In the genomic region with DNA sequence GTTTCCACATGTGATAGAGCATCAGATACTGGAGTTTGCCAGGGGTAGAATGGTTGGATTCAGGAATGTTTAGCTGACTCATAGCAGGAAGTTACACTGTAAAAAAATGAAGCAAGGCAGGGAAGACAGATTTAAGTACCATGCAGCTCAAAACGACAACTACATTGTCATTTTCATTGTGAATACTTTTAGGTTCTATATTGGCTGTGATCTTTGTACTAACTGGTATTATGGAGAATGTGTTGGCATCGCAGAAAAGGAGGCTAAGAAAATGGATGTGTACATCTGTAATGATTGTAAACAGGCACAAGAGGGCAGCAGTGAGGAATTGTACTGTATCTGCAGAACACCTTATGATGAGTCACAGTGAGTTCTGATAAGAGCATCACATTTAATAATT, we compare ENCODE assay signal across 8 cellular contexts. TPM values are rescaled to one million over a fixed set of nuclear protein-coding genes. Genes with fewer than 3 reads are reported as not detected.
DNase-seq lines count a peak whose midpoint lies in the region; ATAC-seq and TF ChIP-seq lines count a peak whose summit lies in the region.
"Not testable (repeated sequence)": the region's sequence is repeated elsewhere in the genome, so short reads cannot be mapped to it uniquely, and the experiment has no call there.

No MANE protein-coding gene starts in this region.

- not testable (repeated sequence) for H3K9me3 ChIP-seq in SK-N-SH

- peak; percentile 64 to 75 for ATAC-seq in naive B cell (ENCODE audit: low read depth in 2 of 2)
- peak; percentile 72 for ATAC-seq in stimulated activated naive CD8-positive, alpha-beta T cell treated with anti-CD3 and anti-CD28 coated beads, Interleukin-15, Interleukin-2, amounts not matched to agents 100 U/mL and 50 U/mL, for 24 hours

- H3K27ac Mint-ChIP-seq in HFFc6, result peak overlapping the region; percentile 82
- H3K27ac Mint-ChIP-seq in naive B cell, result peak overlapping the region in 2 of 6 donors; percentile 6 to 21

- peak overlapping the region; percentile 70 for H3K4me3 Mint-ChIP-seq in HFFc6
- peak overlapping the region in 1 of 8 donors; percentile 8 for H3K4me3 Mint-ChIP-seq in naive B cell

- H3K4me1 ChIP-seq in SK-N-SH (ENCODE audit: control insufficient read depth in 1 of 2, insufficient read depth in 2 of 2, low read depth in 1 of 2, low read length in 1 of 2), result not testable (repeated sequence)

- H3K9me2 ChIP-seq in SK-N-SH, result not testable (repeated sequence)

- H3K4me3 ChIP-seq in SK-N-SH (ENCODE audit: low read depth in 2 of 2, low read length in 1 of 2), result peak overlapping the region in 1 of 2 experiments; percentile 8; a peak in 1 of 4 replicates

- 2% methylated on average over 2 of the region's 2 CpGs for WGBS in SK-N-SH (ENCODE audit: low lambda C conversion rate)

- not testable (repeated sequence) for H3K36me3 ChIP-seq in SK-N-SH (replicated peaks in 1 of 2; ENCODE audit: control insufficient read depth in 1 of 2, insufficient read depth in 2 of 2, low read length in 1 of 2)

- TF ChIP-seq RAD21 in SK-N-SH (IDR thresholded peaks at IDR 0.05; ENCODE audit: low read length), result peak; percentile 62

- CTCF ChIA-PET in SK-N-SH (lab: Yijun Ruan, JAX), result interaction anchor here (0.6 to 4.5 kb wide), 18 partner anchors 8 to 282 kb away, joined by 3 to 59 read pairs (median 4); a partner anchor contains a TSS

- peak overlapping the region in 1 of 2 experiments; percentile 67; a peak in 2 of 4 replicates for H3K27ac ChIP-seq in SK-N-SH (ENCODE audit: low read depth in 2 of 2, low read length in 1 of 2)

- not testable (repeated sequence) for H4K20me1 ChIP-seq in SK-N-SH (ENCODE audit: insufficient read depth)

- peak overlapping the region; percentile 36; the same call in 1 of the 2 replicates for H3K4me2 ChIP-seq in SK-N-SH

- POLR2A ChIA-PET in SK-N-SH (lab: Yijun Ruan, JAX), result not testable (repeated sequence)

- DNase-seq in DMS53 (lab: John Stamatoyannopoulos, UW) (peak; percentile 79), HFFc6 (peak; percentile 71), NCI-H2081 (lab: John Stamatoyannopoulos, UW) (peak; percentile 80 to 81), activated gamma-delta T cell treated with Interleukin-2 at 50 U/mL for 16 hours (peak; percentile 71), fibroblast of peridontal ligament (ENCODE audit: extremely low read depth) (peak; percentile 77), naive B cell (peak; percentile 69)
- not testable (repeated sequence) for DNase-seq in SK-N-SH
- DNase-seq in stimulated activated naive CD8-positive, alpha-beta T cell treated with anti-CD3 and anti-CD28 coated beads, Interleukin-15, Interleukin-2, amounts not matched to agents 100 U/mL and 50 U/mL, for 24 hours, result peak; percentile 72

- not testable (repeated sequence) for H3K36me3 Mint-ChIP-seq in HFFc6 (ENCODE audit: low read depth); naive B cell

- H3K9me3 Mint-ChIP-seq in HFFc6, naive B cell: not testable (repeated sequence)

- H2AFZ ChIP-seq in SK-N-SH (ENCODE audit: low read depth), result peak overlapping the region; percentile 41; the same call in 1 of the 2 replicates

- not testable (repeated sequence) for H3K27me3 ChIP-seq in SK-N-SH (ENCODE audit: insufficient read depth)

- not testable (repeated sequence) for H3K27me3 Mint-ChIP-seq in HFFc6 (ENCODE audit: insufficient read depth); naive B cell

- H3F3A ChIP-seq in SK-N-SH (replicated peaks; ENCODE audit: insufficient read depth), result not testable (repeated sequence)

- 0 out of 2 replicates have a peak overlapping the region, but pooled peaks have one; percentile 3 for H3K9ac ChIP-seq in SK-N-SH

- TF ChIP-seq EP300 in SK-N-SH (IDR thresholded peaks at IDR 0.05; ENCODE audit: borderline replicate concordance in 1 of 2, low read depth in 1 of 2, low read length in 1 of 2), result not testable (repeated sequence)

- not testable (repeated sequence) for H3K79me2 ChIP-seq in SK-N-SH (ENCODE audit: insufficient read depth)

- TF ChIP-seq CTCF in HFFc6 (IDR thresholded peaks at IDR 0.05) (peak; percentile 83), SK-N-SH (IDR thresholded peaks at IDR 0.05) (peak; percentile 96)

- H3K4me1 Mint-ChIP-seq in HFFc6 (ENCODE audit: low read depth) (peaks cover 42% of the 10 kb centered on the region), naive B cell (peaks cover 14 to 25% (median 20%) of the 10 kb centered on the region in 3 donors)

TF ChIP-seq in SK-N-SH, 30 proteins besides CTCF, POLR2A, EP300 and RAD21:
- peak; percentile 31 for TF ChIP-seq JUND (IDR thresholded peaks at IDR 0.05)
- peak; percentile 29; the same call in 1 of the 2 replicates for TF ChIP-seq FOSL2 (IDR thresholded peaks at IDR 0.05; ENCODE audit: borderline replicate concordance, low read depth)
- TF ChIP-seq SMC3 (IDR thresholded peaks at IDR 0.05; ENCODE audit: low read depth, low read length), result peak; percentile 62
- 0 out of 2 replicates have a peak, but pooled peaks have one; percentile 5 for TF ChIP-seq ELF1 (IDR thresholded peaks at IDR 0.05)

RNA-seq across cellular contexts. Expression of a gene that starts 8.2 kb away (rescaled TPM):
- 1 to 10 TPM; 1.0 to 3.2 (median 2.8) TPM for total RNA-seq in HFFc6 (2021; fragmentation: NEBNext Ultra II Directional; extraction: Animal tissue kit (Norgen Biotek cat#: 25700))
- polyA plus RNA-seq in SK-N-SH (2012; rRNA removed) (10.4 and 10.9 TPM in 2 replicates), naive B cell (ENCODE audit: low read depth in 6 of 6) (1 to 10 TPM in 3 of 6 donors, under 1 TPM in 2, not detected in 1; 0.67 to 2.4 (median 1.1) TPM)
- polyA plus RNA-seq in SK-N-SH (2012; cell fraction: cytosol; rRNA removed), result 7.0 and 8.0 TPM in 2 replicates
- 54.8 and 61.1 TPM in 2 replicates for polyA plus RNA-seq in SK-N-SH (2012; cell fraction: nucleus; rRNA removed)
